ENCODE assay signal across 18 cellular contexts in genomic region chr6:162698004-162698403, GRCh38. TPM values are rescaled to one million over a fixed set of nuclear protein-coding genes. Genes with fewer than 3 reads are reported as not detected.
DNase-seq lines count a peak whose midpoint lies in the region; ATAC-seq, FAIRE-seq and TF ChIP-seq lines count a peak whose summit lies in the region.
"Had no signal": no experiment of that assay in that cellular context is flagged by ENCODE, and none has a peak within 500 bp of the region (broad histone marks: within the 10 kb centered on the region; RNA-seq: fewer than 3 reads in every experiment).

No MANE protein-coding gene starts in this region.

- H3K4me3 ChIP-seq in bronchial epithelial cell (ENCODE audit: low read depth, low read length): no peak overlapping the region
- H3K4me3 ChIP-seq in pancreas: no peak overlapping the region
- H3K4me3 ChIP-seq: GM23338 had no signal

- no peaks in the 10 kb centered on the region for H3K36me3 ChIP-seq in bronchial epithelial cell (ENCODE audit: control insufficient read depth, insufficient read depth, low read length)
- no peaks in the 10 kb centered on the region for H3K36me3 ChIP-seq in pancreas

- intact Hi-C loops in pancreas (cut with DNase I): no loop called here

- FAIRE-seq in bronchial epithelial cell (lab: Jason Lieb, UNC) (peak; percentile 58), pancreas (lab: Jason Lieb, UNC) (no peak)
- FAIRE-seq: D721Med had no signal

- no peak for TF ChIP-seq CTCF in bronchial epithelial cell (IDR thresholded peaks at IDR 0.05; ENCODE audit: insufficient read depth, low read length, severe bottlenecking)
- no peak for TF ChIP-seq CTCF in pancreas (IDR thresholded peaks at IDR 0.05)

- H3K9me3 ChIP-seq in pancreas: no peaks in the 10 kb centered on the region

- H3K27ac ChIP-seq in pancreas: no peak overlapping the region
- H3K27ac ChIP-seq: 22Rv1 had no signal

- H3K4me1 ChIP-seq in pancreas: peaks cover 0 to 11% (median 0%) of the 10 kb centered on the region in 3 donors

- H3K27me3 ChIP-seq in bronchial epithelial cell (ENCODE audit: control insufficient read depth, insufficient read depth, low read length) (no peaks in the 10 kb centered on the region), pancreas (no peaks in the 10 kb centered on the region)

- ATAC-seq in pancreas (peak in 3 of 4 donors; percentile 51 to 83 (median 57)), GM19452 (IDR thresholded peaks at IDR 0.05; ENCODE audit: unreplicated experiment) (no peak)
- ATAC-seq: CD8-positive, alpha-beta T cell; GM23338 had no signal

- DNase-seq in NCI-H2171 treated with DMSO at 0.1 percent for 48 hours (lab: John Stamatoyannopoulos, UW) (peak; percentile 50), NCI-H2171 (lab: John Stamatoyannopoulos, UW) (no peak), NCI-H146 (lab: John Stamatoyannopoulos, UW) (peak; percentile 45), bronchial epithelial cell (ENCODE audit: low read depth) (no peak), pancreas (no peak), HCEC 1CT (no peak)
- DNase-seq: CD8-positive, alpha-beta T cell; COR-L47; DMS53; GF-D8; H7 had no signal

- WGBS in pancreas, 2 donors: 19 to 23% methylated on average over 1 of the region's 1 CpG

RNA-seq across cellular contexts. Expression of gene PRKN, which starts 29.6 kb away (rescaled TPM):
- total RNA-seq in bronchial epithelial cell (0.79 and 1.5 TPM in 2 replicates), pancreas (1 to 10 TPM; 1.7 to 5.2 (median 2.9) TPM)
- 1 to 10 TPM in 1 of 2 donors, under 1 TPM in 1; 0.82 to 7.2 TPM for polyA plus RNA-seq in pancreas
- total RNA-seq: HT1080 had no signal

RNA-seq across cellular contexts. Expression of gene PACRG, which starts 29.8 kb away (rescaled TPM):
- total RNA-seq in bronchial epithelial cell (under 0.01 and 0.51 TPM in 2 replicates), pancreas (1 to 10 TPM; 2.5 to 6.9 (median 3.2) TPM)
- polyA plus RNA-seq in pancreas: 1 to 10 TPM; 3.7 to 7.1 TPM
- total RNA-seq: A673, HT1080 had no signal
- polyA plus RNA-seq: CD14-positive monocyte had no signal

Comparison
In these comparisons a context has a peak if more than half of its experiments do, and no peak if none do; other contexts are left out.
1. DNase-seq: peak in NCI-H2171 treated with DMSO at 0.1 percent for 48 hours (single experiment) and NCI-H146 (single experiment); none in NCI-H2171 (single experiment), bronchial epithelial cell (single experiment), pancreas (0 of 6) and HCEC 1CT (single experiment).